ENCODE assay signal across 27 cellular contexts in the genomic region with DNA sequence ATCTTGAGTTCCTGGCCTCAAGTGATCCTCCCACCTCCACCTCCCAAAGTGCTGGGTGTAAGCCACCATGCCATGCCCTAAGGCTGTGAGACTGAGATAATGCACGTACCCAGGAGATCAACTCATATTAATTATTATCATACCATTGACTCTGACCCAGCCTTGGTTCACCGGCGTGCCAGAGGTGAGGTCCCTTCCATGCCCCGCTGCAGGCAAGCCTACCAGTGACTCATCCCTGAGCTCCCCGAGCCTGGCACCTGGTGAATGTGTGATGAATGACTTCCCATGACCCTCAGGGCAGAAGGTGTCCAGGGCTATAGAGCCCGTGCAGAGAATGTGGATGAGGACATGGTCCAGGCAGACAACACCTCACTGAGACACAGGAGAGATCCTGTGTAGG. TPM values are rescaled to one million over a fixed set of nuclear protein-coding genes. Genes with fewer than 3 reads are reported as not detected.
DNase-seq lines count a peak whose midpoint lies in the region; ATAC-seq, FAIRE-seq and TF ChIP-seq lines count a peak whose summit lies in the region.
"Had no signal": no experiment of that assay in that cellular context is flagged by ENCODE, and none has a peak within 500 bp of the region (broad histone marks: within the 10 kb centered on the region; RNA-seq: fewer than 3 reads in every experiment).

No MANE protein-coding gene starts in this region.

- TF ChIP-seq RAD21 in HepG2 (CRISPR knock-in tag; IDR thresholded peaks at IDR 0.05), result no peak

- no peak overlapping the region for H3K4me3 ChIP-seq in bronchial epithelial cell (ENCODE audit: low read depth, low read length)
- no peak overlapping the region for H3K4me3 ChIP-seq in HepG2 (replicated peaks in 1 of 3; ENCODE audit: insufficient read depth in 1 of 3, low read depth in 2 of 3, low read length in 3 of 3)
- H3K4me3 ChIP-seq: BLaER1, cardiac muscle cell, vagina had no signal

- POLR2A ChIA-PET in HepG2 (lab: Yijun Ruan, JAX), result interaction anchor here (0.8 kb wide), 1 partner anchor 45 kb away, joined by 3 read pairs; a partner anchor contains a TSS

- no peaks in the 10 kb centered on the region for H3K27me3 ChIP-seq in bronchial epithelial cell (ENCODE audit: control insufficient read depth, insufficient read depth, low read length)
- H3K27me3 ChIP-seq in HepG2 (ENCODE audit: control insufficient read depth in 1 of 2, insufficient read depth in 2 of 2, low read length in 2 of 2), result no peaks in the 10 kb centered on the region
- H3K27me3 ChIP-seq: BLaER1, cardiac muscle cell, neutrophil, vagina had no signal

- TF ChIP-seq POLR2A in HepG2 (IDR thresholded peaks at IDR 0.05; ENCODE audit: insufficient read depth in 1 of 2, low read depth in 2 of 2, low read length in 2 of 2), result no peak

- H3K9me3 ChIP-seq in HepG2 (ENCODE audit: low read length), result no peaks in the 10 kb centered on the region
- H3K9me3 ChIP-seq: BLaER1, Caco-2, neutrophil, vagina had no signal

- intact Hi-C loops in HepG2 (cut with micrococcal nuclease; ENCODE audit: unreplicated experiment), result no loop called here

- H2AFZ ChIP-seq in HepG2 (ENCODE audit: low read length), result no peak overlapping the region

- in situ Hi-C loops in HepG2 (cut with HindIII; ENCODE audit: extremely low pct_ligation_motif_present, low pct_unique_long_range_greater_than_20kb), result no loop called here

- TF ChIP-seq CTCF in bronchial epithelial cell (IDR thresholded peaks at IDR 0.05; ENCODE audit: insufficient read depth, low read length, severe bottlenecking) (no peak), HepG2 (CRISPR knock-in tag; IDR thresholded peaks at IDR 0.05) (no peak)

- H3K79me2 ChIP-seq in HepG2 (ENCODE audit: insufficient read depth, low read length), result no peaks in the 10 kb centered on the region

- WGBS in HepG2 (ENCODE audit: low lambda C conversion rate), result 65% methylated on average over 6 of the region's 6 CpGs

- no peaks in the 10 kb centered on the region for H4K20me1 ChIP-seq in HepG2 (ENCODE audit: insufficient read depth, low read length)
- H4K20me1 ChIP-seq: BLaER1 had no signal

- FAIRE-seq in bronchial epithelial cell (lab: Jason Lieb, UNC), result no peak
- no peak for FAIRE-seq in HepG2 (lab: Jason Lieb, UNC)
- FAIRE-seq: GM12892 had no signal

- H3K4me1 ChIP-seq in HepG2 (ENCODE audit: insufficient read depth, low read length), result peaks cover 52% of the 10 kb centered on the region
- H3K4me1 ChIP-seq: BLaER1, vagina had no signal

- BruUV-seq in HepG2 (replicated peaks; lab: Mats Ljungman, UMichigan), result no TSS peak

- no peak for ATAC-seq in HepG2
- no peak for ATAC-seq in GM21619 (IDR thresholded peaks at IDR 0.05; ENCODE audit: unreplicated experiment)
- ATAC-seq: left cardiac atrium; stimulated activated memory B cell treated with anti-CD40 and anti-IgM and Interleukin-4, amounts not matched to agents 10 μg/mL and 1 μg/mL and 100 μg/mL, for 72 hours had no signal

- H3K36me3 ChIP-seq in bronchial epithelial cell (ENCODE audit: control insufficient read depth, insufficient read depth, low read length), result no peaks in the 10 kb centered on the region
- H3K36me3 ChIP-seq in HepG2 (replicated peaks in 1 of 2; ENCODE audit: control insufficient read depth in 1 of 2, insufficient read depth in 2 of 2, low read length in 2 of 2), result no peaks in the 10 kb centered on the region
- H3K36me3 ChIP-seq: BLaER1, cardiac muscle cell, neutrophil, vagina had no signal

- no peak overlapping the region for H3K9ac ChIP-seq in HepG2 (ENCODE audit: insufficient read depth, low read depth, low read length)
- H3K9ac ChIP-seq: BLaER1, KMS-11 had no signal

- CTCF ChIA-PET in HepG2 (lab: Yijun Ruan, JAX; ENCODE audit: low intra/inter-chr PET ratio, low total read pairs), result no interaction called here

- DNase-seq in COLO668 (lab: John Stamatoyannopoulos, UW; ENCODE audit: unreplicated experiment) (peak; percentile 26), M059J (ENCODE audit: low read depth) (peak; percentile 85), bronchial epithelial cell (ENCODE audit: low read depth) (peak; percentile 7), HepG2 (ENCODE audit: low spot score) (no peak), NCI-H524 (lab: John Stamatoyannopoulos, UW) (no peak), NCI-H2081 (lab: John Stamatoyannopoulos, UW) (no peak), OCI-M1 (lab: John Stamatoyannopoulos, UW) (no peak)
- DNase-seq: activated naive CD4-positive, alpha-beta T cell treated with anti-CD3 and anti-CD28 coated beads for 36 hours; amniotic stem cell; Caco-2; cortex of kidney; glutamatergic neuron; left cardiac atrium; MV-4-11; NCI-H146; SHP77; stimulated activated CD4-positive, alpha-beta T cell treated with anti-CD3 and anti-CD28 coated beads, Interleukin-2, amount 100 ng/mL, for 48 hours; T1000 had no signal

- no peak for TF ChIP-seq EP300 in HepG2 (IDR thresholded peaks at IDR 0.05; ENCODE audit: low read depth in 2 of 2, low read length in 2 of 2)
- no peak for TF ChIP-seq EP300 in HepG2 (CRISPR knock-in tag; IDR thresholded peaks at IDR 0.05; ENCODE audit: borderline replicate concordance)

- H3K4me2 ChIP-seq in HepG2 (ENCODE audit: low read depth, low read length), result no peak overlapping the region
- H3K4me2 ChIP-seq: BLaER1, KMS-11 had no signal

- no peak overlapping the region for H3K27ac ChIP-seq in HepG2 (ENCODE audit: extremely low read length, insufficient read depth, low read length)
- H3K27ac ChIP-seq: BLaER1, cardiac muscle cell, KMS-11, neutrophil, vagina had no signal

RNA-seq across cellular contexts. Expression of a gene that starts 12.1 kb away (rescaled TPM):
- total RNA-seq in M059J (2014; rRNA removed; shearing (Covaris generic)), result not detected in 2 replicates
- 0.13 and 0.26 TPM in 2 replicates for total RNA-seq in bronchial epithelial cell
- total RNA-seq in HepG2 (2016; rRNA removed; fragmentation: Illumina TruSeq; extraction: Trizol), result 1.8 and 4.4 TPM in 2 replicates
- total RNA-seq in HepG2 (2016; cell fraction: cytosol; rRNA removed; fragmentation: Illumina TruSeq; extraction: Trizol; ENCODE audit: low read depth), result 7.9 and 9.7 TPM in 2 replicates
- 2.1 and 5.3 TPM in 2 replicates for total RNA-seq in HepG2 (2016; cell fraction: insoluble cytoplasmic fraction; rRNA removed; fragmentation: Illumina TruSeq; extraction: Trizol)
- 10.3 and 11.6 TPM in 2 replicates for total RNA-seq in HepG2 (2016; cell fraction: membrane; rRNA removed; fragmentation: Illumina TruSeq; extraction: Trizol)
- total RNA-seq in HepG2 (2016; cell fraction: nucleus; rRNA removed; fragmentation: Illumina TruSeq; extraction: Trizol), result 2.7 and 2.8 TPM in 2 replicates
- polyA plus RNA-seq in HepG2 (2011; rRNA removed), result 14.7 and 18.9 TPM in 2 replicates
- polyA plus RNA-seq in HepG2 (2011; cell fraction: cytosol; rRNA removed), result 14.3 and 23.4 TPM in 2 replicates
- 15.8 and 16.9 TPM in 2 replicates for polyA plus RNA-seq in HepG2 (2011; cell fraction: nucleus; rRNA removed)
- polyA plus RNA-seq in HepG2 (2012), result 7.5 and 10.2 TPM in 2 replicates
- 16.5 and 18.6 TPM in 2 replicates for polyA plus RNA-seq in HepG2 (2016; cell fraction: cytosol; fragmentation: Illumina TruSeq; extraction: Trizol; ENCODE audit: low read depth)
- polyA plus RNA-seq in HepG2 (2016; cell fraction: insoluble cytoplasmic fraction; fragmentation: Illumina TruSeq; extraction: Trizol; ENCODE audit: low read depth), result 4.1 and 5.6 TPM in 2 replicates
- polyA plus RNA-seq in HepG2 (2016; cell fraction: membrane; fragmentation: Illumina TruSeq; extraction: Trizol; ENCODE audit: low read depth), result 15.8 and 17.9 TPM in 2 replicates
- polyA plus RNA-seq in HepG2 (2016; cell fraction: nucleus; fragmentation: Illumina TruSeq; extraction: Trizol; ENCODE audit: insufficient read depth, low read depth), result 5.2 and 7.2 TPM in 2 replicates
- 17.8 TPM in 1 of 2 replicates, not detected in the other for polyA minus RNA-seq in HepG2 (2011; rRNA and poly(A)+ RNA removed; ENCODE audit: low replicate concordance)
- polyA minus RNA-seq in HepG2 (2011; cell fraction: cytosol; rRNA and poly(A)+ RNA removed), result 7.8 and 8.0 TPM in 2 replicates
- polyA minus RNA-seq in HepG2 (2011; cell fraction: nucleus; rRNA and poly(A)+ RNA removed), result 2.3 and 2.6 TPM in 2 replicates
- total RNA-seq: HT1080, vagina had no signal

RNA-seq across cellular contexts. Expression of a gene that starts 15.8 kb away (rescaled TPM):
- total RNA-seq in M059J (2014; rRNA removed; shearing (Covaris generic)), result not detected in 2 replicates
- total RNA-seq in bronchial epithelial cell (not detected in 2 replicates), HepG2 (2016; rRNA removed; fragmentation: Illumina TruSeq; extraction: Trizol) (0.09 and 0.11 TPM in 2 replicates)
- not detected in 2 replicates for total RNA-seq in HepG2 (2016; cell fraction: cytosol; rRNA removed; fragmentation: Illumina TruSeq; extraction: Trizol; ENCODE audit: low read depth)
- 0.04 and 0.09 TPM in 2 replicates for total RNA-seq in HepG2 (2016; cell fraction: insoluble cytoplasmic fraction; rRNA removed; fragmentation: Illumina TruSeq; extraction: Trizol)
- 0.17 and 0.19 TPM in 2 replicates for total RNA-seq in HepG2 (2016; cell fraction: membrane; rRNA removed; fragmentation: Illumina TruSeq; extraction: Trizol)
- 0.16 and 0.34 TPM in 2 replicates for total RNA-seq in HepG2 (2016; cell fraction: nucleus; rRNA removed; fragmentation: Illumina TruSeq; extraction: Trizol)
- polyA plus RNA-seq in HepG2 (2011; rRNA removed), result 9.3 and 13.7 TPM in 2 replicates
- polyA plus RNA-seq in HepG2 (2011; cell fraction: cytosol; rRNA removed), result 4.5 and 7.7 TPM in 2 replicates
- polyA plus RNA-seq in HepG2 (2011; cell fraction: nucleus; rRNA removed), result 19.8 and 19.9 TPM in 2 replicates
- polyA plus RNA-seq in HepG2 (2012), result 4.9 and 5.3 TPM in 2 replicates
- polyA plus RNA-seq in HepG2 (2016; cell fraction: cytosol; fragmentation: Illumina TruSeq; extraction: Trizol; ENCODE audit: low read depth), result 0.11 TPM in 1 of 2 replicates, not detected in the other
- polyA plus RNA-seq in HepG2 (2016; cell fraction: insoluble cytoplasmic fraction; fragmentation: Illumina TruSeq; extraction: Trizol; ENCODE audit: low read depth), result 0.13 and 0.31 TPM in 2 replicates
- 0.05 and 0.07 TPM in 2 replicates for polyA plus RNA-seq in HepG2 (2016; cell fraction: membrane; fragmentation: Illumina TruSeq; extraction: Trizol; ENCODE audit: low read depth)
- polyA plus RNA-seq in HepG2 (2016; cell fraction: nucleus; fragmentation: Illumina TruSeq; extraction: Trizol; ENCODE audit: insufficient read depth, low read depth), result 0.21 and 0.25 TPM in 2 replicates
- polyA minus RNA-seq in HepG2 (2011; rRNA and poly(A)+ RNA removed; ENCODE audit: low replicate concordance), result 6.8 TPM in 1 of 2 replicates, not detected in the other
- 0.79 and 4.5 TPM in 2 replicates for polyA minus RNA-seq in HepG2 (2011; cell fraction: cytosol; rRNA and poly(A)+ RNA removed)
- polyA minus RNA-seq in HepG2 (2011; cell fraction: nucleus; rRNA and poly(A)+ RNA removed), result 3.6 and 5.5 TPM in 2 replicates
- total RNA-seq: activated naive CD4-positive, alpha-beta T cell treated with anti-CD3 and anti-CD28 coated beads for 36 hours; HT1080; vagina had no signal

RNA-seq across cellular contexts. Expression of a gene that starts 29.3 kb away (rescaled TPM):
- total RNA-seq in M059J (2014; rRNA removed; shearing (Covaris generic)), result 53.1 and 57.9 TPM in 2 replicates
- 97.2 and 108 TPM in 2 replicates for total RNA-seq in bronchial epithelial cell
- 94.7 and 111 TPM in 2 replicates for total RNA-seq in HepG2 (2016; rRNA removed; fragmentation: Illumina TruSeq; extraction: Trizol)
- 23.4 and 23.7 TPM in 2 replicates for total RNA-seq in HepG2 (2016; cell fraction: cytosol; rRNA removed; fragmentation: Illumina TruSeq; extraction: Trizol; ENCODE audit: low read depth)
- total RNA-seq in HepG2 (2016; cell fraction: insoluble cytoplasmic fraction; rRNA removed; fragmentation: Illumina TruSeq; extraction: Trizol), result 106 and 120 TPM in 2 replicates
- 37.9 and 40.4 TPM in 2 replicates for total RNA-seq in HepG2 (2016; cell fraction: membrane; rRNA removed; fragmentation: Illumina TruSeq; extraction: Trizol)
- total RNA-seq in HepG2 (2016; cell fraction: nucleus; rRNA removed; fragmentation: Illumina TruSeq; extraction: Trizol), result 46.0 and 52.0 TPM in 2 replicates
- 65.1 and 70.0 TPM in 2 replicates for polyA plus RNA-seq in HepG2 (2011; rRNA removed)
- 60.6 and 70.4 TPM in 2 replicates for polyA plus RNA-seq in HepG2 (2011; cell fraction: cytosol; rRNA removed)
- 79.4 and 94.0 TPM in 2 replicates for polyA plus RNA-seq in HepG2 (2011; cell fraction: nucleus; rRNA removed)
- 40.1 and 42.9 TPM in 2 replicates for polyA plus RNA-seq in HepG2 (2012)
- polyA plus RNA-seq in HepG2 (2016; cell fraction: cytosol; fragmentation: Illumina TruSeq; extraction: Trizol; ENCODE audit: low read depth), result 14.6 and 17.1 TPM in 2 replicates
- 110 and 112 TPM in 2 replicates for polyA plus RNA-seq in HepG2 (2016; cell fraction: insoluble cytoplasmic fraction; fragmentation: Illumina TruSeq; extraction: Trizol; ENCODE audit: low read depth)
- polyA plus RNA-seq in HepG2 (2016; cell fraction: membrane; fragmentation: Illumina TruSeq; extraction: Trizol; ENCODE audit: low read depth), result 26.4 and 29.2 TPM in 2 replicates
- 76.3 and 79.7 TPM in 2 replicates for polyA plus RNA-seq in HepG2 (2016; cell fraction: nucleus; fragmentation: Illumina TruSeq; extraction: Trizol; ENCODE audit: insufficient read depth, low read depth)
- 210 and 241 TPM in 2 replicates for polyA minus RNA-seq in HepG2 (2011; rRNA and poly(A)+ RNA removed; ENCODE audit: low replicate concordance)
- 36.6 and 46.5 TPM in 2 replicates for polyA minus RNA-seq in HepG2 (2011; cell fraction: cytosol; rRNA and poly(A)+ RNA removed)
- polyA minus RNA-seq in HepG2 (2011; cell fraction: nucleus; rRNA and poly(A)+ RNA removed), result 50.9 and 67.1 TPM in 2 replicates

RNA-seq across cellular contexts. Expression of a gene that starts 44.6 kb away (rescaled TPM):
- total RNA-seq in M059J (2014; rRNA removed; shearing (Covaris generic)), result 5.8 and 6.2 TPM in 2 replicates
- total RNA-seq in bronchial epithelial cell, result 1.1 and 3.7 TPM in 2 replicates
- total RNA-seq in HepG2 (2016; rRNA removed; fragmentation: Illumina TruSeq; extraction: Trizol), result 0.31 TPM in 1 of 2 replicates, not detected in the other
- total RNA-seq in HepG2 (2016; cell fraction: cytosol; rRNA removed; fragmentation: Illumina TruSeq; extraction: Trizol; ENCODE audit: low read depth), result 0.30 TPM in 1 of 2 replicates, not detected in the other
- total RNA-seq in HepG2 (2016; cell fraction: insoluble cytoplasmic fraction; rRNA removed; fragmentation: Illumina TruSeq; extraction: Trizol), result 0.15 and 0.45 TPM in 2 replicates
- 0.17 and 0.28 TPM in 2 replicates for total RNA-seq in HepG2 (2016; cell fraction: membrane; rRNA removed; fragmentation: Illumina TruSeq; extraction: Trizol)
- total RNA-seq in HepG2 (2016; cell fraction: nucleus; rRNA removed; fragmentation: Illumina TruSeq; extraction: Trizol), result 0.34 and 0.43 TPM in 2 replicates
- polyA plus RNA-seq in HepG2 (2011; rRNA removed), result 0.29 and 0.67 TPM in 2 replicates
- polyA plus RNA-seq in HepG2 (2011; cell fraction: cytosol; rRNA removed), result 0.37 and 0.55 TPM in 2 replicates
- 0.35 and 0.59 TPM in 2 replicates for polyA plus RNA-seq in HepG2 (2011; cell fraction: nucleus; rRNA removed)
- polyA plus RNA-seq in HepG2 (2012), result 0.40 and 0.61 TPM in 2 replicates
- 0.06 and 0.10 TPM in 2 replicates for polyA plus RNA-seq in HepG2 (2016; cell fraction: cytosol; fragmentation: Illumina TruSeq; extraction: Trizol; ENCODE audit: low read depth)
- polyA plus RNA-seq in HepG2 (2016; cell fraction: insoluble cytoplasmic fraction; fragmentation: Illumina TruSeq; extraction: Trizol; ENCODE audit: low read depth), result 0.20 and 0.21 TPM in 2 replicates
- 0.16 and 0.31 TPM in 2 replicates for polyA plus RNA-seq in HepG2 (2016; cell fraction: membrane; fragmentation: Illumina TruSeq; extraction: Trizol; ENCODE audit: low read depth)
- 0.53 and 0.63 TPM in 2 replicates for polyA plus RNA-seq in HepG2 (2016; cell fraction: nucleus; fragmentation: Illumina TruSeq; extraction: Trizol; ENCODE audit: insufficient read depth, low read depth)
- polyA minus RNA-seq in HepG2 (2011; rRNA and poly(A)+ RNA removed; ENCODE audit: low replicate concordance), result 0.30 and 0.87 TPM in 2 replicates
- not detected in 2 replicates for polyA minus RNA-seq in HepG2 (2011; cell fraction: cytosol; rRNA and poly(A)+ RNA removed)
- polyA minus RNA-seq in HepG2 (2011; cell fraction: nucleus; rRNA and poly(A)+ RNA removed), result 0.12 TPM in 1 of 2 replicates, not detected in the other

RNA-seq across cellular contexts. Expression of a gene that starts 56.9 kb away (rescaled TPM):
- not detected in 2 replicates for total RNA-seq in M059J (2014; rRNA removed; shearing (Covaris generic))
- under 0.01 TPM in 1 of 2 replicates, not detected in the other for total RNA-seq in bronchial epithelial cell
- not detected in 2 replicates for total RNA-seq in HepG2 (2016; rRNA removed; fragmentation: Illumina TruSeq; extraction: Trizol)
- not detected in 2 replicates for total RNA-seq in HepG2 (2016; cell fraction: cytosol; rRNA removed; fragmentation: Illumina TruSeq; extraction: Trizol; ENCODE audit: low read depth)
- total RNA-seq in HepG2 (2016; cell fraction: insoluble cytoplasmic fraction; rRNA removed; fragmentation: Illumina TruSeq; extraction: Trizol), result 0.04 TPM in 1 of 2 replicates, not detected in the other
- total RNA-seq in HepG2 (2016; cell fraction: membrane; rRNA removed; fragmentation: Illumina TruSeq; extraction: Trizol), result not detected in 2 replicates
- not detected in 2 replicates for total RNA-seq in HepG2 (2016; cell fraction: nucleus; rRNA removed; fragmentation: Illumina TruSeq; extraction: Trizol)
- 0.59 and 0.93 TPM in 2 replicates for polyA plus RNA-seq in HepG2 (2011; rRNA removed)
- 0.39 and 0.47 TPM in 2 replicates for polyA plus RNA-seq in HepG2 (2011; cell fraction: cytosol; rRNA removed)
- 1.6 and 2.3 TPM in 2 replicates for polyA plus RNA-seq in HepG2 (2011; cell fraction: nucleus; rRNA removed)
- 0.58 and 0.65 TPM in 2 replicates for polyA plus RNA-seq in HepG2 (2012)
- not detected in 2 replicates for polyA plus RNA-seq in HepG2 (2016; cell fraction: cytosol; fragmentation: Illumina TruSeq; extraction: Trizol; ENCODE audit: low read depth)
- not detected in 2 replicates for polyA plus RNA-seq in HepG2 (2016; cell fraction: insoluble cytoplasmic fraction; fragmentation: Illumina TruSeq; extraction: Trizol; ENCODE audit: low read depth)
- polyA plus RNA-seq in HepG2 (2016; cell fraction: membrane; fragmentation: Illumina TruSeq; extraction: Trizol; ENCODE audit: low read depth), result not detected in 2 replicates
- polyA plus RNA-seq in HepG2 (2016; cell fraction: nucleus; fragmentation: Illumina TruSeq; extraction: Trizol; ENCODE audit: insufficient read depth, low read depth), result not detected in 2 replicates
- polyA minus RNA-seq in HepG2 (2011; rRNA and poly(A)+ RNA removed; ENCODE audit: low replicate concordance), result 0.94 and 6.3 TPM in 2 replicates
- polyA minus RNA-seq in HepG2 (2011; cell fraction: cytosol; rRNA and poly(A)+ RNA removed), result 0.40 TPM in 1 of 2 replicates, not detected in the other
- 0.13 and 0.99 TPM in 2 replicates for polyA minus RNA-seq in HepG2 (2011; cell fraction: nucleus; rRNA and poly(A)+ RNA removed)
- total RNA-seq: activated naive CD4-positive, alpha-beta T cell treated with anti-CD3 and anti-CD28 coated beads for 36 hours; Caco-2; HT1080; left cardiac atrium; vagina had no signal

Comparison
In these comparisons a context has a peak if more than half of its experiments do, and no peak if none do; other contexts are left out.
1. DNase-seq: peak in COLO668 (single experiment), M059J (single experiment) and bronchial epithelial cell (single experiment); none in HepG2 (single experiment), NCI-H524 (0 of 2), NCI-H2081 (0 of 2) and OCI-M1 (single experiment).